20 cellular contexts compared by ENCODE assay signal in the genomic region with DNA sequence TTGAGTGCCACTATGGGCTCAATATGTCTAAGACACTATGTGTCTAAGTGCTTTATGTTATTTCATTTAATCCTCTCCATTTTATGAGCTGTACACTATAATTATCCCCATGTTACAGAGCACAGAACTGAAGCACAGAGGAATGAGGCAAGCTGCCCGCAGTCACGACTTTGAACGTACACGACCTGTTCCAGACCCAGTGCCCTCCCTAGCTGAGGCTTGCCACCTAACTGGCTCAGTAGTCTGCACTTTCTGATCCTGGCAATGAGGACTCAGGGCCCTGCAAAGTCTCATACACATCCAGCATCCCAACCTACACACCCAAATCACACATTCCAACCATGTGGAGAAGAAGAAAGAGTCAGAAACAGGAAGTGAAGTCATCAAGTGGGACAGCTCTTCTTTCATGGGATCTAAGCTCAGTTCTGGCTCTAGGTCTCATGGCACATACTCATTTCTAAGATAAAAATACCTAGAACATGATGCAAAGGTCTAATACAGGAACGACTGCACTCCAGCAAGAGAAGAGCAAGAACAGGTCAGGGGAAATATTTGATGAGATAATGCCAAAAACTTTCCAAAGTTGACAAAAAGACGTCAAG. TPM values are rescaled to one million over a fixed set of nuclear protein-coding genes. Genes with fewer than 3 reads are reported as not detected.
DNase-seq lines count a peak whose midpoint lies in the region; ATAC-seq lines count a peak whose summit lies in the region.
"Had no signal": no experiment of that assay in that cellular context is flagged by ENCODE, and none has a peak within 500 bp of the region (broad histone marks: within the 10 kb centered on the region; RNA-seq: fewer than 3 reads in every experiment).

No MANE protein-coding gene starts in this region.

- DNase-seq in cardiac septum (ENCODE audit: low spot score) (peak; percentile 53), left cardiac atrium (no peak), NCI-H226 (peak; percentile 3), immature natural killer cell (no peak)
- DNase-seq in stimulated activated effector memory CD8-positive, alpha-beta T cell treated with anti-CD3 and anti-CD28 coated beads, Interleukin-12 subunit alpha, Interleukin-12 subunit beta, amount 100 ng/mL, for 72 hours (ENCODE audit: low spot score in 2 of 2), result no peak
- DNase-seq: activated CD4-positive, alpha-beta T cell treated with anti-CD3 and anti-CD28 coated beads, Interleukin-2, amount 50 U/mL, for 1 hour; caudate nucleus; effector CD4-positive, alpha-beta T cell; GF-D8; Karpas-422; mammary epithelial cell; naive B cell; NCI-H1105; NCI-H2107; posterior cingulate gyrus had no signal

- peaks cover 0 to 5% (median 0%) of the 10 kb centered on the region in 3 donors for H3K36me3 Mint-ChIP-seq in immature natural killer cell
- H3K36me3 Mint-ChIP-seq in stimulated activated effector memory CD8-positive, alpha-beta T cell treated with anti-CD3 and anti-CD28 coated beads, Interleukin-12 subunit alpha, Interleukin-12 subunit beta, amount 100 ng/mL, for 72 hours, result no peaks in the 10 kb centered on the region
- H3K36me3 Mint-ChIP-seq: naive B cell had no signal

- H3K9me3 Mint-ChIP-seq in immature natural killer cell, result peaks cover 0 to 8% (median 3%) of the 10 kb centered on the region in 6 donors
- no peaks in the 10 kb centered on the region for H3K9me3 Mint-ChIP-seq in stimulated activated effector memory CD8-positive, alpha-beta T cell treated with anti-CD3 and anti-CD28 coated beads, Interleukin-12 subunit alpha, Interleukin-12 subunit beta, amount 100 ng/mL, for 72 hours

- H3K27me3 Mint-ChIP-seq in immature natural killer cell (ENCODE audit: low read depth in 3 of 3), result peaks cover 2 to 7% (median 3%) of the 10 kb centered on the region in 3 donors
- H3K27me3 Mint-ChIP-seq: naive B cell had no signal

- peak overlapping the region in 4 of 5 donors; percentile 6 to 78 (median 64) for H3K4me3 Mint-ChIP-seq in immature natural killer cell
- H3K4me3 Mint-ChIP-seq in stimulated activated effector memory CD8-positive, alpha-beta T cell treated with anti-CD3 and anti-CD28 coated beads, Interleukin-12 subunit alpha, Interleukin-12 subunit beta, amount 100 ng/mL, for 72 hours, result no peak overlapping the region
- H3K4me3 Mint-ChIP-seq: naive B cell had no signal

- peak overlapping the region; percentile 80 to 94 (median 84) for H3K27ac Mint-ChIP-seq in immature natural killer cell
- no peak overlapping the region for H3K27ac Mint-ChIP-seq in stimulated activated effector memory CD8-positive, alpha-beta T cell treated with anti-CD3 and anti-CD28 coated beads, Interleukin-12 subunit alpha, Interleukin-12 subunit beta, amount 100 ng/mL, for 72 hours

- H3K4me1 Mint-ChIP-seq in immature natural killer cell, result peaks cover 51% of the 10 kb centered on the region in 2 donors
- H3K4me1 Mint-ChIP-seq in stimulated activated effector memory CD8-positive, alpha-beta T cell treated with anti-CD3 and anti-CD28 coated beads, Interleukin-12 subunit alpha, Interleukin-12 subunit beta, amount 100 ng/mL, for 72 hours, result peaks cover 32% of the 10 kb centered on the region
- H3K4me1 Mint-ChIP-seq: naive B cell had no signal

- intact Hi-C loops in cardiac septum (cut with DNase I), result no loop called here
- intact Hi-C loops in left cardiac atrium (cut with DNase I), result no loop called here

- no peak for ATAC-seq in left cardiac atrium
- no peak for ATAC-seq in GM19023 (IDR thresholded peaks at IDR 0.05; ENCODE audit: unreplicated experiment)
- ATAC-seq in GM21526 (IDR thresholded peaks at IDR 0.05; ENCODE audit: low FRiP score, unreplicated experiment), result no peak
- ATAC-seq in stimulated activated effector memory CD8-positive, alpha-beta T cell treated with anti-CD3 and anti-CD28 coated beads, Interleukin-12 subunit alpha, Interleukin-12 subunit beta, amount 100 ng/mL, for 72 hours, result no peak
- ATAC-seq: SK-N-SH treated with all-trans-retinoic acid at 6 μM for 48 hours had no signal

RNA-seq across cellular contexts. Expression of gene DDC, which starts 42.4 kb away (rescaled TPM):
- total RNA-seq in cardiac septum (not detected), left cardiac atrium (not detected)
- polyA plus RNA-seq in immature natural killer cell, result not detected
- total RNA-seq: esophagus muscularis mucosa, GM12878, mammary epithelial cell had no signal
- polyA plus RNA-seq: GM12878, mammary epithelial cell had no signal

Comparison
In these comparisons a context has a peak if more than half of its experiments do, and no peak if none do; other contexts are left out.
1. DNase-seq: peak in cardiac septum (single experiment) and NCI-H226 (single experiment); none in left cardiac atrium (single experiment), immature natural killer cell (0 of 3) and stimulated activated effector memory CD8-positive, alpha-beta T cell treated with anti-CD3 and anti-CD28 coated beads, Interleukin-12 subunit alpha, Interleukin-12 subunit beta, amount 100 ng/mL, for 72 hours (0 of 2).